Comparison of ENCODE assay signal across 1 cellular context in the genomic region with DNA sequence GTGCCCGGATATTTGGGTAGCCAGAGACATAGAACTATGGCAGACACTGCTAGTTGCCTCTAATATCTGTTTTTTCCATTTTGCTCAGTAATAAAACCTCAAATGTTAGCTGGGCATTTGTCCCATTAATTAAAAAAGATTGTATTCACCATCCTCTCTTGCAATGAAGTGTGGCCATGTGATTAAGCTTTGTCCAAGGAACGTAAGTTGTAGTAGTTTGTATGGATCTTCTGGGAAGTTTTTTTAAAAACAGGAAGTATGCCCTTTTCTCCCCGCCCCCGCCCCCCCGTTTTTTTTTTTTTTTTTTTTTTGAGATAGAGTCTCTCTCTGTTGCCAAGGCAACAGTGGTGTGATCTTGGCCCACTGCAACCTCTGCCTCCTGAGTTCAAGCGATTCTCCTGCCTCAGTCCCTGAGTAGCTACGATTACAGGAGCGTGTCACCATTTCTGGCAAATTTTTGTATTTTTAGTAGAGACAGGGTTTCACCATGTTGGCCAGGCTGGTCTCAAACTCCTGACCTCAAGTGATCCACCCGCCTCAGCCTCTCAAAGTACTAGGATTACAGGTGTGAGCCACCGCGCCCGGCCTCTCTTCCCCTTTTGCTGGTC.
TF ChIP-seq lines count a peak whose summit lies in the region.

No MANE protein-coding gene starts in this region.

TF ChIP-seq in GM12878, 131 proteins besides CTCF, POLR2A, EP300 and RAD21 (continued from another document):
- TF ChIP-seq, protein P1, sequence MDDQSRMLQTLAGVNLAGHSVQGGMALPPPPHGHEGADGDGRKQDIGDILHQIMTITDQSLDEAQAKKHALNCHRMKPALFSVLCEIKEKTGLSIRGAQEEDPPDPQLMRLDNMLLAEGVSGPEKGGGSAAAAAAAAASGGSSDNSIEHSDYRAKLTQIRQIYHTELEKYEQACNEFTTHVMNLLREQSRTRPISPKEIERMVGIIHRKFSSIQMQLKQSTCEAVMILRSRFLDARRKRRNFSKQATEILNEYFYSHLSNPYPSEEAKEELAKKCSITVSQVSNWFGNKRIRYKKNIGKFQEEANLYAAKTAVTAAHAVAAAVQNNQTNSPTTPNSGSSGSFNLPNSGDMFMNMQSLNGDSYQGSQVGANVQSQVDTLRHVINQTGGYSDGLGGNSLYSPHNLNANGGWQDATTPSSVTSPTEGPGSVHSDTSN (IDR thresholded peaks at IDR 0.05; ENCODE audit: insufficient replicate concordance, low read depth, low read length) = no peak
- TF ChIP-seq, protein P2, sequence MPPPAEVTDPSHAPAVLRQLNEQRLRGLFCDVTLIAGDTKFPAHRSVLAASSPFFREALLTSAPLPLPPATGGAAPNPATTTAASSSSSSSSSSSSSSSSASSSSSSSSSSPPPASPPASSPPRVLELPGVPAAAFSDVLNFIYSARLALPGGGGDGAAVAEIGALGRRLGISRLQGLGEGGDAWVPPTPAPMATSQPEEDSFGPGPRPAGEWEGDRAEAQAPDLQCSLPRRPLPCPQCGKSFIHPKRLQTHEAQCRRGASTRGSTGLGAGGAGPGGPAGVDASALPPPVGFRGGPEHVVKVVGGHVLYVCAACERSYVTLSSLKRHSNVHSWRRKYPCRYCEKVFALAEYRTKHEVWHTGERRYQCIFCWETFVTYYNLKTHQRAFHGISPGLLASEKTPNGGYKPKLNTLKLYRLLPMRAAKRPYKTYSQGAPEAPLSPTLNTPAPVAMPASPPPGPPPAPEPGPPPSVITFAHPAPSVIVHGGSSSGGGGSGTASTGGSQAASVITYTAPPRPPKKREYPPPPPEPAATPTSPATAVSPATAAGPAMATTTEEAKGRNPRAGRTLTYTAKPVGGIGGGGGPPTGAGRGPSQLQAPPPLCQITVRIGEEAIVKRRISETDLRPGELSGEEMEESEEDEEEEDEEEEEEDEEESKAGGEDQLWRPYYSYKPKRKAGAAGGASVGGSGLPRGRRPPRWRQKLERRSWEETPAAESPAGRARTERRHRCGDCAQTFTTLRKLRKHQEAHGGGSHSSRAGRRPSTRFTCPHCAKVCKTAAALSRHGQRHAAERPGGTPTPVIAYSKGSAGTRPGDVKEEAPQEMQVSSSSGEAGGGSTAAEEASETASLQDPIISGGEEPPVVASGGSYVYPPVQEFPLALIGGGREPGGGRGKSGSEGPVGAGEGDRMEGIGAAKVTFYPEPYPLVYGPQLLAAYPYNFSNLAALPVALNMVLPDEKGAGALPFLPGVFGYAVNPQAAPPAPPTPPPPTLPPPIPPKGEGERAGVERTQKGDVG (CRISPR knock-in tag; IDR thresholded peaks at IDR 0.05) = no peak
- TF ChIP-seq MXI1 (IDR thresholded peaks at IDR 0.05; ENCODE audit: low read depth, low read length) (no peak), BRCA1 (IDR thresholded peaks at IDR 0.05; ENCODE audit: low read depth, low read length) (no peak), YBX1 (IDR thresholded peaks at IDR 0.05) (no peak), ZNF384 (IDR thresholded peaks at IDR 0.05; ENCODE audit: borderline replicate concordance, low read depth, low read length) (peak; percentile 82), CREB1 (IDR thresholded peaks at IDR 0.05; ENCODE audit: low read depth) (no peak), BCL11A (IDR thresholded peaks at IDR 0.05; ENCODE audit: low read depth, low read length) (no peak), BMI1 (IDR thresholded peaks at IDR 0.05; ENCODE audit: borderline replicate concordance) (no peak), ZNF274 (IDR thresholded peaks at IDR 0.05; ENCODE audit: insufficient read depth, insufficient read length) (no peak), FOXM1 (IDR thresholded peaks at IDR 0.05; ENCODE audit: low read depth, low read length) (no peak), TCF7 (IDR thresholded peaks at IDR 0.05; ENCODE audit: borderline replicate concordance) (no peak)
- TF ChIP-seq, protein P3, sequence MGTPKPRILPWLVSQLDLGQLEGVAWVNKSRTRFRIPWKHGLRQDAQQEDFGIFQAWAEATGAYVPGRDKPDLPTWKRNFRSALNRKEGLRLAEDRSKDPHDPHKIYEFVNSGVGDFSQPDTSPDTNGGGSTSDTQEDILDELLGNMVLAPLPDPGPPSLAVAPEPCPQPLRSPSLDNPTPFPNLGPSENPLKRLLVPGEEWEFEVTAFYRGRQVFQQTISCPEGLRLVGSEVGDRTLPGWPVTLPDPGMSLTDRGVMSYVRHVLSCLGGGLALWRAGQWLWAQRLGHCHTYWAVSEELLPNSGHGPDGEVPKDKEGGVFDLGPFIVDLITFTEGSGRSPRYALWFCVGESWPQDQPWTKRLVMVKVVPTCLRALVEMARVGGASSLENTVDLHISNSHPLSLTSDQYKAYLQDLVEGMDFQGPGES (IDR thresholded peaks at IDR 0.05) = no peak
- TF ChIP-seq, protein P4, sequence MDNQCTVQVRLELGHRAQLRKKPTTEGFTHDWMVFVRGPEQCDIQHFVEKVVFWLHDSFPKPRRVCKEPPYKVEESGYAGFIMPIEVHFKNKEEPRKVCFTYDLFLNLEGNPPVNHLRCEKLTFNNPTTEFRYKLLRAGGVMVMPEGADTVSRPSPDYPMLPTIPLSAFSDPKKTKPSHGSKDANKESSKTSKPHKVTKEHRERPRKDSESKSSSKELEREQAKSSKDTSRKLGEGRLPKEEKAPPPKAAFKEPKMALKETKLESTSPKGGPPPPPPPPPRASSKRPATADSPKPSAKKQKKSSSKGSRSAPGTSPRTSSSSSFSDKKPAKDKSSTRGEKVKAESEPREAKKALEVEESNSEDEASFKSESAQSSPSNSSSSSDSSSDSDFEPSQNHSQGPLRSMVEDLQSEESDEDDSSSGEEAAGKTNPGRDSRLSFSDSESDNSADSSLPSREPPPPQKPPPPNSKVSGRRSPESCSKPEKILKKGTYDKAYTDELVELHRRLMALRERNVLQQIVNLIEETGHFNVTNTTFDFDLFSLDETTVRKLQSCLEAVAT (IDR thresholded peaks at IDR 0.05) = peak; percentile 94
TF ChIP-seq in GM12878: peak in this region for 3.
